ENCODE assay signal across 8 cellular contexts in the genomic region with DNA sequence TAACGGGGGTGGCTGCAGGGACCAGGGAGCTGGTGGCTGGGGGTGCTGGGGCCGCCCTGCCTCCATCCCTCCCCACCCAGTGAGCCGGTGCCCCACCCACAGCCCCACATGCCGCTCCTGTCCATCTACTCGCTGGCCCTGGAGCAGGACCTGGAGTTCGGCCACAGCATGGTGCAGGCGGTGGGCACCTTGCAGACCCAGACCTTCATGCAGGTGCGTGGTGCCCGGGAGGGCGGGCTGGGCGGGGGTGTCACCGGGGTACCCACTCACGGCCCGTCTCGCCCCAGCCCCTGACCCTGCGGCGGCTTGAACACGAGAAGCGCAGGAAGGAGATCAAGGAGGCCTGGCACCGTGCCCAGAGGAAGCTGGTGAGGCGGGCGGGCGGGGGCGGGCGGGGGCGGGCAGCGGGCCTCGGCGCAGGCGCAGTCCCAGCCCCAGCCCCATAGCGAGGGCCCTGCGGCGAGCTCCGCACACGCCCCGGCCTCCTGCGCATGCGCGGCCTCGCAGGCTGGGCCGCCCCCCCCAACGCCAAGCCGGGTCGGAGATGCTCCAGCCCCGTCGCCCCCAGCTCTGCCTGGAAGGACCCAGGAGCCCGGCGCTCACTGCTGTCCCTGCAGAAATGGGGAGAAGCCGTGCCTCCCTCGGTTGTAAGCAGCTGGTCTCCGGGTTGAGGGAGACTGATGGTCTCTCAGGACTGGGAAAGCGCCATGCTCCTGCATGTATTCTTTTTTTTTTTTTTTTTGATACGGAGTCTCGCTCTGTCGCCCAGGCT. TPM values are rescaled to one million over a fixed set of nuclear protein-coding genes. Genes with fewer than 3 reads are reported as not detected.
DNase-seq lines count a peak whose midpoint lies in the region; ATAC-seq and TF ChIP-seq lines count a peak whose summit lies in the region.

No MANE protein-coding gene starts in this region.

- H3K9me3 Mint-ChIP-seq in mesothelial cell of epicardium: no peaks in the 10 kb centered on the region

- peaks cover 5% of the 10 kb centered on the region for H3K4me1 Mint-ChIP-seq in mesothelial cell of epicardium

- peak overlapping the region in 1 of 2 donors; percentile 43 for H3K9ac ChIP-seq in colonic mucosa (ENCODE audit: low read depth in 2 of 2, low read length in 2 of 2)

- H3K27me3 Mint-ChIP-seq in mesothelial cell of epicardium (ENCODE audit: low read depth): peaks cover 26% of the 10 kb centered on the region

- ATAC-seq in HG02970 (IDR thresholded peaks at IDR 0.05; ENCODE audit: low FRiP score, unreplicated experiment) (peak; percentile 43), GM18858 (IDR thresholded peaks at IDR 0.05; ENCODE audit: unreplicated experiment) (no peak)

- TF ChIP-seq CTCF in colonic mucosa (IDR thresholded peaks at IDR 0.05) (no peak), mesothelial cell of epicardium (IDR thresholded peaks at IDR 0.05; ENCODE audit: unreplicated experiment) (no peak)

- H3K27ac ChIP-seq in colonic mucosa: peak overlapping the region; percentile 40

- H3K4me3 Mint-ChIP-seq in mesothelial cell of epicardium: no peak overlapping the region

- H3K36me3 ChIP-seq in colonic mucosa: no peaks in the 10 kb centered on the region

- H3K27ac Mint-ChIP-seq in mesothelial cell of epicardium: no peak overlapping the region

- peak; percentile 97 for DNase-seq in DMS 273 (lab: John Stamatoyannopoulos, UW; ENCODE audit: unreplicated experiment)
- peak; percentile 86 to 97 for DNase-seq in NCI-H446 (lab: John Stamatoyannopoulos, UW)
- DNase-seq in activated CD4-positive, alpha-beta T cell treated with anti-CD3 and anti-CD28 coated beads for 4 hours: peak; percentile 94 to 99
- peak; percentile 92 for DNase-seq in colonic mucosa
- peak; percentile 36 for DNase-seq in putamen (ENCODE audit: low spot score)
- no peak for DNase-seq in mesothelial cell of epicardium (ENCODE audit: low spot score in 2 of 2, unreplicated experiment in 2 of 2)

- intact Hi-C loops in colonic mucosa (cut with DNase I): no loop called here

- peaks cover 5% of the 10 kb centered on the region for H3K4me1 ChIP-seq in colonic mucosa

- H3K36me3 Mint-ChIP-seq in mesothelial cell of epicardium: no peaks in the 10 kb centered on the region

- peak overlapping the region; percentile 35 for H3K4me3 ChIP-seq in colonic mucosa

- no peaks in the 10 kb centered on the region for H3K9me3 ChIP-seq in colonic mucosa

- peaks cover 21% of the 10 kb centered on the region for H3K27me3 ChIP-seq in colonic mucosa

RNA-seq across cellular contexts. Expression of a gene that starts 7.7 kb away (rescaled TPM):
- 10 to 100 TPM; 27.4 to 37.9 TPM for total RNA-seq in colonic mucosa
- total RNA-seq in mesothelial cell of epicardium: 2.4 to 3.8 TPM (median 3.2 TPM) in 3 replicates

RNA-seq across cellular contexts. Expression of a gene that starts 20.5 kb away (rescaled TPM):
- total RNA-seq in colonic mucosa (100 to 1,000 TPM; 135 to 245 TPM), mesothelial cell of epicardium (137 to 145 TPM (median 143 TPM) in 3 replicates)

RNA-seq across cellular contexts. Expression of a gene that starts 29.1 kb away (rescaled TPM):
- total RNA-seq in colonic mucosa: 100 to 1,000 TPM; 187 to 189 TPM
- total RNA-seq in mesothelial cell of epicardium: 190 to 208 TPM (median 201 TPM) in 3 replicates

RNA-seq across cellular contexts. Expression of a gene that starts 34.8 kb away (rescaled TPM):
- total RNA-seq in colonic mucosa (10 to 100 TPM; 23.9 to 31.6 TPM), mesothelial cell of epicardium (18.0 to 22.5 TPM (median 20.1 TPM) in 3 replicates)

RNA-seq across cellular contexts. Expression of a gene that starts 48.3 kb away (rescaled TPM):
- 100 to 1,000 TPM; 108 to 132 TPM for total RNA-seq in colonic mucosa
- 492 to 501 TPM (median 493 TPM) in 3 replicates for total RNA-seq in mesothelial cell of epicardium

Comparison
In these comparisons a context has a peak if more than half of its experiments do, and no peak if none do; other contexts are left out.
1. DNase-seq: peak in DMS 273 (single experiment), NCI-H446 (2 of 2), activated CD4-positive, alpha-beta T cell treated with anti-CD3 and anti-CD28 coated beads for 4 hours (2 of 2), colonic mucosa (single experiment) and putamen (single experiment); none in mesothelial cell of epicardium (0 of 2).